Comparison of ENCODE assay signal across 22 cellular contexts in genomic region chr7:327991-328702, GRCh38. TPM values are rescaled to one million over a fixed set of nuclear protein-coding genes. Genes with fewer than 3 reads are reported as not detected.
"Had no signal": no experiment of that assay in that cellular context is flagged by ENCODE, and none has a peak within 500 bp of the region (broad histone marks: within the 10 kb centered on the region; RNA-seq: fewer than 3 reads in every experiment).

No MANE protein-coding gene starts in this region.

- H3K27me3 ChIP-seq: breast epithelium, testis, upper lobe of left lung had no signal

- H3K27ac ChIP-seq: adrenal gland, breast epithelium, epithelial cell of prostate, heart right ventricle, parathyroid adenoma, testis had no signal

- H2AFZ ChIP-seq: parathyroid adenoma had no signal

- H3K36me3 ChIP-seq: adrenal gland, breast epithelium, heart right ventricle, left lung, upper lobe of left lung had no signal

- H3K9ac ChIP-seq: parathyroid adenoma had no signal

- ATAC-seq: heart right ventricle; natural killer cell treated with Interleukin-12 subunit alpha and Interleukin-12 subunit beta and Interleukin-15 and Interleukin-18, amount 100 ng/mL, for 72 hours; sciatic nerve; stimulated activated memory B cell treated with anti-CD40 and anti-IgM and Interleukin-4, amounts not matched to agents 10 μg/mL and 1 μg/mL and 100 μg/mL, for 72 hours; T-helper 17 cell had no signal

- H3K4me1 ChIP-seq: breast epithelium, parathyroid adenoma had no signal

- H3K4me2 ChIP-seq: smooth muscle cell had no signal

- H3K4me3 ChIP-seq: adrenal gland, breast epithelium, heart right ventricle, left lung, smooth muscle cell, testis, upper lobe of left lung had no signal

- DNase-seq: activated CD4-positive, alpha-beta memory T cell treated with anti-CD3 and anti-CD28 coated beads, Interleukin-2, amount 10 ng/mL, durations not matched to agents 7 days and 5 days; activated CD4-positive, alpha-beta T cell treated with anti-CD3 and anti-CD28 coated beads, Interleukin-2, amount 10 ng/mL, durations not matched to agents 24 days and 14 days; activated gamma-delta T cell; adrenal gland; heart right ventricle; mammary epithelial cell; midbrain; stimulated activated CD4-positive, alpha-beta T cell treated with anti-CD3 and anti-CD28 coated beads, Interleukin-15, amount 100 ng/mL, for 24 hours; T-helper 17 cell; testis had no signal

- H3K9me3 ChIP-seq: adrenal gland, testis, upper lobe of left lung had no signal

RNA-seq across cellular contexts. Expression of gene FOXL3, which starts 38.2 kb away (rescaled TPM):
- total RNA-seq: activated CD4-positive, alpha-beta memory T cell treated with anti-CD3 and anti-CD28 coated beads, Interleukin-2, amount 10 ng/mL, durations not matched to agents 7 days and 5 days; activated CD4-positive, alpha-beta T cell treated with anti-CD3 and anti-CD28 coated beads, Interleukin-2, amount 10 ng/mL, durations not matched to agents 24 days and 14 days; adrenal gland; astrocyte; breast epithelium; fibroblast of villous mesenchyme; heart right ventricle; kidney epithelial cell; left lung; mammary epithelial cell; natural killer cell treated with Interleukin-12 subunit alpha and Interleukin-12 subunit beta and Interleukin-15 and Interleukin-18, amount 100 ng/mL, for 72 hours; sciatic nerve; smooth muscle cell; T-helper 17 cell; upper lobe of left lung had no signal
- polyA plus RNA-seq: adrenal gland, heart right ventricle, mammary epithelial cell, smooth muscle cell had no signal
